Comparison of ENCODE assay signal across 16 cellular contexts in genomic region chr1:233034845-233035244, GRCh38.
DNase-seq lines count a peak whose midpoint lies in the region; ATAC-seq and TF ChIP-seq lines count a peak whose summit lies in the region.
"Had no signal": no experiment of that assay in that cellular context is flagged by ENCODE, and none has a peak within 500 bp of the region (broad histone marks: within the 10 kb centered on the region; RNA-seq: fewer than 3 reads in every experiment).

No MANE protein-coding gene starts in this region.

- no peaks in the 10 kb centered on the region for H3K27me3 ChIP-seq in SK-N-SH (ENCODE audit: insufficient read depth)
- H3K27me3 ChIP-seq in mesendoderm (ENCODE audit: insufficient read depth, low read length, poor library complexity) = no peaks in the 10 kb centered on the region
- H3K27me3 ChIP-seq: BLaER1 had no signal

- H3K36me3 Mint-ChIP-seq in Calu3 (ENCODE audit: insufficient read depth, unreplicated experiment) = no peaks in the 10 kb centered on the region

- no peaks in the 10 kb centered on the region for H3F3A ChIP-seq in SK-N-SH (replicated peaks; ENCODE audit: insufficient read depth)

- H2BK15ac ChIP-seq in mesendoderm (replicated peaks; ENCODE audit: low read depth) = no peak overlapping the region

- no peaks in the 10 kb centered on the region for H4K20me1 ChIP-seq in SK-N-SH (ENCODE audit: insufficient read depth)
- H4K20me1 ChIP-seq: BLaER1 had no signal

- no peak for TF ChIP-seq CTCF in SK-N-SH (IDR thresholded peaks at IDR 0.05)
- TF ChIP-seq CTCF in Calu3 (IDR thresholded peaks at IDR 0.05; ENCODE audit: unreplicated experiment) = no peak

- no peaks in the 10 kb centered on the region for H3K9me3 Mint-ChIP-seq in Calu3 (ENCODE audit: low read depth, unreplicated experiment)
- H3K9me3 Mint-ChIP-seq: CD8-positive, alpha-beta memory T cell; GM23338 had no signal

- no peak overlapping the region for H2BK5ac ChIP-seq in mesendoderm (ENCODE audit: low read length)

- H3K9me3 ChIP-seq in SK-N-SH = no peaks in the 10 kb centered on the region
- H3K9me3 ChIP-seq: BLaER1 had no signal

- ATAC-seq in SK-N-SH treated with all-trans-retinoic acid at 6 μM for 48 hours (no peak), GM19397 (IDR thresholded peaks at IDR 0.05; ENCODE audit: unreplicated experiment) (no peak)
- ATAC-seq: GM12878, GM23338 had no signal

- no peak overlapping the region for H2BK120ac ChIP-seq in mesendoderm (ENCODE audit: low read depth, low read length)

- no peaks in the 10 kb centered on the region for H3K4me1 Mint-ChIP-seq in Calu3 (ENCODE audit: low read depth, unreplicated experiment)
- H3K4me1 Mint-ChIP-seq: CD8-positive, alpha-beta memory T cell; GM23338; IgD-negative memory B cell had no signal

- TF ChIP-seq EP300 in SK-N-SH (IDR thresholded peaks at IDR 0.05; ENCODE audit: borderline replicate concordance in 1 of 2, low read depth in 1 of 2, low read length in 1 of 2) = 0 out of 4 replicates have a peak, but pooled peaks of 1 of the 2 experiments have one; percentile 12

- no peaks in the 10 kb centered on the region for H3K27me3 Mint-ChIP-seq in Calu3 (ENCODE audit: unreplicated experiment)
- H3K27me3 Mint-ChIP-seq: CD8-positive, alpha-beta memory T cell; IgD-negative memory B cell had no signal

- no peak overlapping the region for H3K23ac ChIP-seq in mesendoderm (ENCODE audit: low read length)

- DNase-seq in SK-N-SH = no peak
- peak; percentile 93 for DNase-seq in SK-N-DZ (ENCODE audit: low spot score)
- DNase-seq in mesendoderm = peak; percentile 42
- no peak for DNase-seq in iPS-NIHi11 (ENCODE audit: low spot score)
- no peak for DNase-seq in Calu3
- DNase-seq: 8988T; AML-193; CD8-positive, alpha-beta memory T cell; DMS 273 treated with DMSO at 0.1 percent for 48 hours; H7 had no signal

- H3K27ac ChIP-seq in SK-N-SH (ENCODE audit: low read depth in 2 of 2, low read length in 1 of 2) (no peak overlapping the region), mesendoderm (ENCODE audit: low read depth, low read length) (no peak overlapping the region)
- H3K27ac ChIP-seq: BLaER1 had no signal

- CTCF ChIA-PET in SK-N-SH (lab: Yijun Ruan, JAX) = interaction anchor here (1.1 to 2.5 kb wide), 3 partner anchors 9 to 153 kb away, joined by 3 to 9 read pairs (median 4); no protein-coding TSS in a partner anchor
- CTCF ChIA-PET in Calu3 (lab: Charles Lee) = interaction anchor here (1.4 kb wide), 1 partner anchor 11 kb away, joined by 3 read pairs; no protein-coding TSS in a partner anchor

- H4K5ac ChIP-seq in mesendoderm (ENCODE audit: low read length) = no peak overlapping the region

- H3K4me3 ChIP-seq in SK-N-SH (ENCODE audit: low read depth in 2 of 2, low read length in 1 of 2) = no peak overlapping the region
- no peak overlapping the region for H3K4me3 ChIP-seq in mesendoderm (ENCODE audit: low read length)
- H3K4me3 ChIP-seq: BLaER1, GM12878, GM23338 had no signal

- H3K56ac ChIP-seq in mesendoderm (ENCODE audit: low read length) = no peak overlapping the region

- H3K4me2 ChIP-seq in SK-N-SH (no peak overlapping the region), mesendoderm (ENCODE audit: low read length) (no peak overlapping the region)
- H3K4me2 ChIP-seq: BLaER1, GM23338 had no signal

- BruUV-seq in Calu3 (replicated peaks; lab: Mats Ljungman, UMichigan) = no TSS peak

- H3K4me1 ChIP-seq in SK-N-SH (ENCODE audit: control insufficient read depth in 1 of 2, insufficient read depth in 2 of 2, low read depth in 1 of 2, low read length in 1 of 2) = peaks cover 0 to 4% of the 10 kb centered on the region in 2 experiments; a peak in 2 of 4 replicates
- H3K4me1 ChIP-seq in mesendoderm (ENCODE audit: control insufficient read depth, low read depth, low read length) = no peaks in the 10 kb centered on the region
- H3K4me1 ChIP-seq: BLaER1 had no signal

- POLR2A ChIA-PET in SK-N-SH (lab: Yijun Ruan, JAX) = no interaction called here

- H3K4ac ChIP-seq in mesendoderm (ENCODE audit: low read depth, low read length) = no peak overlapping the region

- H3K4me3 Mint-ChIP-seq in Calu3 (ENCODE audit: low read depth, unreplicated experiment) = no peak overlapping the region
- H3K4me3 Mint-ChIP-seq: CD8-positive, alpha-beta memory T cell; GM23338; IgD-negative memory B cell had no signal

- no peak overlapping the region for H2AK5ac ChIP-seq in mesendoderm (ENCODE audit: low read length)

- no peak overlapping the region for H3K18ac ChIP-seq in mesendoderm (ENCODE audit: low read length)

- H3K9ac ChIP-seq in SK-N-SH (no peak overlapping the region), mesendoderm (ENCODE audit: low read length) (no peak overlapping the region)
- H3K9ac ChIP-seq: BLaER1 had no signal

- no peak for TF ChIP-seq RAD21 in SK-N-SH (IDR thresholded peaks at IDR 0.05; ENCODE audit: low read length)

- no peak overlapping the region for H4K8ac ChIP-seq in mesendoderm (ENCODE audit: low read depth, low read length)

- no peaks in the 10 kb centered on the region for H3K79me1 ChIP-seq in mesendoderm (ENCODE audit: low read length)

- H3K9me2 ChIP-seq in SK-N-SH = 0 out of 2 replicates have a peak, but pooled peaks cover 4% of the 10 kb centered on the region

- no peaks in the 10 kb centered on the region for H3K79me2 ChIP-seq in SK-N-SH (ENCODE audit: insufficient read depth)
- no peaks in the 10 kb centered on the region for H3K79me2 ChIP-seq in mesendoderm (ENCODE audit: control insufficient read depth, insufficient read depth, low read length)

- WGBS in SK-N-SH (ENCODE audit: low lambda C conversion rate) = 86% methylated on average over 5 of the region's 5 CpGs
- no CpG with 5 or more reads among the region's 5 CpGs for WGBS in mesendoderm (ENCODE audit: extremely low coverage, insufficient coverage, low lambda C conversion rate)

- H2AFZ ChIP-seq in SK-N-SH (ENCODE audit: low read depth) = no peak overlapping the region
- H2AFZ ChIP-seq: GM23338 had no signal

- no peak overlapping the region for H3K27ac Mint-ChIP-seq in Calu3 (ENCODE audit: unreplicated experiment)
- H3K27ac Mint-ChIP-seq: CD8-positive, alpha-beta memory T cell; GM23338; IgD-negative memory B cell had no signal

- intact Hi-C loops in Calu3 (cut with micrococcal nuclease; ENCODE audit: unreplicated experiment) = no loop called here

- H3K36me3 ChIP-seq in SK-N-SH (replicated peaks in 1 of 2; ENCODE audit: control insufficient read depth in 1 of 2, insufficient read depth in 2 of 2, low read length in 1 of 2) (no peaks in the 10 kb centered on the region), mesendoderm (ENCODE audit: control insufficient read depth, insufficient read depth, low read length) (no peaks in the 10 kb centered on the region)
- H3K36me3 ChIP-seq: BLaER1 had no signal

TF ChIP-seq in SK-N-SH, 30 proteins besides CTCF, POLR2A, EP300 and RAD21:
- no peak for TF ChIP-seq GABPA (IDR thresholded peaks at IDR 0.05; ENCODE audit: low read depth)
- peak; percentile 61 for TF ChIP-seq GATA2 (CRISPR knock-in tag; IDR thresholded peaks at IDR 0.05)

TF ChIP-seq in SK-N-SH treated with all-trans-retinoic acid at 6 μM for 48 hours, 23 proteins besides CTCF, POLR2A, EP300 and RAD21 (continues in another document):
- no peak for TF ChIP-seq TCF4 (CRISPR knock-in tag; IDR thresholded peaks at IDR 0.05; ENCODE audit: borderline replicate concordance)
- no peak for TF ChIP-seq BACH2 (CRISPR knock-in tag; IDR thresholded peaks at IDR 0.05; ENCODE audit: borderline replicate concordance)
- no peak for TF ChIP-seq ZC3H10 (CRISPR knock-in tag; IDR thresholded peaks at IDR 0.05)
- no peak for TF ChIP-seq ESRRG (CRISPR knock-in tag; IDR thresholded peaks at IDR 0.05)
- TF ChIP-seq GLIS3 (CRISPR knock-in tag; IDR thresholded peaks at IDR 0.05) = no peak
- no peak for TF ChIP-seq PATZ1 (CRISPR knock-in tag; IDR thresholded peaks at IDR 0.05; ENCODE audit: borderline replicate concordance)
- no peak for TF ChIP-seq CSDC2 (CRISPR knock-in tag; IDR thresholded peaks at IDR 0.05)
- TF ChIP-seq OSR1 (CRISPR knock-in tag; IDR thresholded peaks at IDR 0.05) = no peak
- TF ChIP-seq RARB (CRISPR knock-in tag; IDR thresholded peaks at IDR 0.05) = no peak
- TF ChIP-seq CREB5 (CRISPR knock-in tag; IDR thresholded peaks at IDR 0.05; ENCODE audit: low read depth) = no peak
- no peak for TF ChIP-seq ZNF565 (CRISPR knock-in tag; conservative IDR thresholded peaks at IDR 0.05; ENCODE audit: low read depth)
- no peak for TF ChIP-seq ISL1 (CRISPR knock-in tag; IDR thresholded peaks at IDR 0.05)
- TF ChIP-seq SNAI2 (CRISPR knock-in tag; IDR thresholded peaks at IDR 0.05) = no peak

Comparison
In these comparisons a context has a peak if more than half of its experiments do, and no peak if none do; other contexts are left out.
1. DNase-seq: peak in SK-N-DZ (single experiment) and mesendoderm (single experiment); none in SK-N-SH (single experiment), iPS-NIHi11 (single experiment) and Calu3 (single experiment).